Comparison of ENCODE assay signal across 1 cellular context in genomic region chr15:31364301-31365031, GRCh38.
TF ChIP-seq lines count a peak whose summit lies in the region.

No MANE protein-coding gene starts in this region.

TF ChIP-seq in HepG2, 621 proteins besides CTCF, POLR2A, EP300 and RAD21 (continued from another document):
- TF ChIP-seq THAP9 (CRISPR knock-in tag; IDR thresholded peaks at IDR 0.05; ENCODE audit: borderline replicate concordance) = no peak
- no peak for TF ChIP-seq ZKSCAN8 (CRISPR knock-in tag; IDR thresholded peaks at IDR 0.05; ENCODE audit: borderline replicate concordance)
- TF ChIP-seq ZNF264 (CRISPR knock-in tag; IDR thresholded peaks at IDR 0.05) = no peak
- TF ChIP-seq NFIB (CRISPR knock-in tag; IDR thresholded peaks at IDR 0.05; ENCODE audit: borderline replicate concordance) = no peak
- no peak for TF ChIP-seq ZNF546 (CRISPR knock-in tag; conservative IDR thresholded peaks at IDR 0.05)
- no peak for TF ChIP-seq MED1 (CRISPR knock-in tag; IDR thresholded peaks at IDR 0.05)
- TF ChIP-seq HNF4A (CRISPR knock-in tag; IDR thresholded peaks at IDR 0.05) = no peak
- TF ChIP-seq NCOA2 (CRISPR knock-in tag; IDR thresholded peaks at IDR 0.05) = no peak
- TF ChIP-seq ZNF713 (CRISPR knock-in tag; IDR thresholded peaks at IDR 0.05) = no peak
- TF ChIP-seq, protein P1, sequence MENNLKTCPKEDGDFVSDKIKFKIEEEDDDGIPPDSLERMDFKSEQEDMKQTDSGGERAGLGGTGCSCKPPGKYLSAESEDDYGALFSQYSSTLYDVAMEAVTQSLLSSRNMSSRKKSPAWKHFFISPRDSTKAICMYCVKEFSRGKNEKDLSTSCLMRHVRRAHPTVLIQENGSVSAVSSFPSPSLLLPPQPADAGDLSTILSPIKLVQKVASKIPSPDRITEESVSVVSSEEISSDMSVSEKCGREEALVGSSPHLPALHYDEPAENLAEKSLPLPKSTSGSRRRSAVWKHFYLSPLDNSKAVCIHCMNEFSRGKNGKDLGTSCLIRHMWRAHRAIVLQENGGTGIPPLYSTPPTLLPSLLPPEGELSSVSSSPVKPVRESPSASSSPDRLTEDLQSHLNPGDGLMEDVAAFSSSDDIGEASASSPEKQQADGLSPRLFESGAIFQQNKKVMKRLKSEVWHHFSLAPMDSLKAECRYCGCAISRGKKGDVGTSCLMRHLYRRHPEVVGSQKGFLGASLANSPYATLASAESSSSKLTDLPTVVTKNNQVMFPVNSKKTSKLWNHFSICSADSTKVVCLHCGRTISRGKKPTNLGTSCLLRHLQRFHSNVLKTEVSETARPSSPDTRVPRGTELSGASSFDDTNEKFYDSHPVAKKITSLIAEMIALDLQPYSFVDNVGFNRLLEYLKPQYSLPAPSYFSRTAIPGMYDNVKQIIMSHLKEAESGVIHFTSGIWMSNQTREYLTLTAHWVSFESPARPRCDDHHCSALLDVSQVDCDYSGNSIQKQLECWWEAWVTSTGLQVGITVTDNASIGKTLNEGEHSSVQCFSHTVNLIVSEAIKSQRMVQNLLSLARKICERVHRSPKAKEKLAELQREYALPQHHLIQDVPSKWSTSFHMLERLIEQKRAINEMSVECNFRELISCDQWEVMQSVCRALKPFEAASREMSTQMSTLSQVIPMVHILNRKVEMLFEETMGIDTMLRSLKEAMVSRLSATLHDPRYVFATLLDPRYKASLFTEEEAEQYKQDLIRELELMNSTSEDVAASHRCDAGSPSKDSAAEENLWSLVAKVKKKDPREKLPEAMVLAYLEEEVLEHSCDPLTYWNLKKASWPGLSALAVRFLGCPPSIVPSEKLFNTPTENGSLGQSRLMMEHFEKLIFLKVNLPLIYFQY (CRISPR knock-in tag; IDR thresholded peaks at IDR 0.05; ENCODE audit: borderline replicate concordance) = no peak
